In genomic region chr22:50476819-50477344, GRCh38 we compare ENCODE assay signal across 16 cellular contexts. TPM values are rescaled to one million over a fixed set of nuclear protein-coding genes. Genes with fewer than 3 reads are reported as not detected.
DNase-seq lines count a peak whose midpoint lies in the region; ATAC-seq and TF ChIP-seq lines count a peak whose summit lies in the region.
"Had no signal": no experiment of that assay in that cellular context is flagged by ENCODE, and none has a peak within 500 bp of the region (broad histone marks: within the 10 kb centered on the region; RNA-seq: fewer than 3 reads in every experiment).

No MANE protein-coding gene starts in this region.

- H3K36me3 ChIP-seq in HCT116 (ENCODE audit: control insufficient read depth in 1 of 2, insufficient read depth in 2 of 2, low read length in 2 of 2) = no peaks in the 10 kb centered on the region
- H3K36me3 ChIP-seq in endodermal cell (ENCODE audit: control insufficient read depth, insufficient read depth, low read length) = no peaks in the 10 kb centered on the region
- H3K36me3 ChIP-seq: cardiac muscle cell, tibial artery had no signal

- peaks cover 29% of the 10 kb centered on the region for H3K4me1 Mint-ChIP-seq in activated T-helper 2 cell treated with anti-CD3 and anti-CD28 coated beads, Interferon-gamma antibody, Interleukin-2, Interleukin-4, amounts not matched to agents 10 μg/mL and 5 μg/mL and 100 μg/mL, durations not matched to agents 14 hours and 24 hours and 36 hours (ENCODE audit: low read depth)
- H3K4me1 Mint-ChIP-seq in natural killer cell treated with Interleukin-12 subunit alpha and Interleukin-12 subunit beta and Interleukin-15 and Interleukin-18, amount 100 ng/mL, for 72 hours (ENCODE audit: low read depth in 2 of 2) = peaks cover 20 to 23% of the 10 kb centered on the region in 2 donors
- peaks cover 15% of the 10 kb centered on the region for H3K4me1 Mint-ChIP-seq in endodermal cell

- H2AFZ ChIP-seq in HCT116 (ENCODE audit: low read depth, low read length, poor library complexity, severe bottlenecking) = no peak overlapping the region

- peaks cover 28% of the 10 kb centered on the region for H3K79me2 ChIP-seq in HCT116 (ENCODE audit: insufficient read depth, low read length)

- BruUV-seq in HCT116 (replicated peaks; lab: Mats Ljungman, UMichigan) = no TSS peak

- ATAC-seq in HCT116 (no peak), GM21576 (IDR thresholded peaks at IDR 0.05; ENCODE audit: unreplicated experiment) (no peak)
- ATAC-seq in natural killer cell treated with Interleukin-12 subunit alpha and Interleukin-12 subunit beta and Interleukin-15 and Interleukin-18, amount 100 ng/mL, for 72 hours = no peak
- ATAC-seq: left colon had no signal

- H3K4me3 ChIP-seq in HCT116 (replicated peaks in 1 of 2; ENCODE audit: low read depth in 1 of 2, low read length in 2 of 2) (no peak overlapping the region), endodermal cell (ENCODE audit: low read length) (no peak overlapping the region)
- H3K4me3 ChIP-seq: cardiac muscle cell, tibial artery had no signal

- CTCF ChIA-PET in HCT116 (lab: Charles Lee) = no interaction called here

- H3K27me3 Mint-ChIP-seq in activated T-helper 2 cell treated with anti-CD3 and anti-CD28 coated beads, Interferon-gamma antibody, Interleukin-2, Interleukin-4, amounts not matched to agents 10 μg/mL and 5 μg/mL and 100 μg/mL, durations not matched to agents 14 hours and 24 hours and 36 hours (ENCODE audit: low read depth) = peaks cover 15% of the 10 kb centered on the region
- peaks cover 0 to 3% of the 10 kb centered on the region in 2 donors for H3K27me3 Mint-ChIP-seq in natural killer cell treated with Interleukin-12 subunit alpha and Interleukin-12 subunit beta and Interleukin-15 and Interleukin-18, amount 100 ng/mL, for 72 hours
- H3K27me3 Mint-ChIP-seq in endodermal cell (ENCODE audit: insufficient read depth) = peaks cover 48% of the 10 kb centered on the region

- WGBS in endodermal cell (ENCODE audit: insufficient coverage in 1 of 2, insufficient read length in 1 of 2), 2 experiments = 89 to 95% methylated on average over 7 of the region's 7 CpGs

- no peak for TF ChIP-seq CTCF in HCT116 (IDR thresholded peaks at IDR 0.05 in 2 of 3, conservative IDR thresholded peaks at IDR 0.05 in 1 of 3; ENCODE audit: borderline replicate concordance in 1 of 3, insufficient read depth in 1 of 3, low read depth in 2 of 3, low read length in 2 of 3)
- no peak for TF ChIP-seq CTCF in endodermal cell (conservative IDR thresholded peaks at IDR 0.05)

- peak overlapping the region; percentile 68 for H3K4me3 Mint-ChIP-seq in activated T-helper 2 cell treated with anti-CD3 and anti-CD28 coated beads, Interferon-gamma antibody, Interleukin-2, Interleukin-4, amounts not matched to agents 10 μg/mL and 5 μg/mL and 100 μg/mL, durations not matched to agents 14 hours and 24 hours and 36 hours (ENCODE audit: low read depth)
- peak overlapping the region; percentile 40 for H3K4me3 Mint-ChIP-seq in natural killer cell treated with Interleukin-12 subunit alpha and Interleukin-12 subunit beta and Interleukin-15 and Interleukin-18, amount 100 ng/mL, for 72 hours
- H3K4me3 Mint-ChIP-seq in endodermal cell = no peak overlapping the region

- H3K9me3 Mint-ChIP-seq in activated T-helper 2 cell treated with anti-CD3 and anti-CD28 coated beads, Interferon-gamma antibody, Interleukin-2, Interleukin-4, amounts not matched to agents 10 μg/mL and 5 μg/mL and 100 μg/mL, durations not matched to agents 14 hours and 24 hours and 36 hours = no peaks in the 10 kb centered on the region
- no peaks in the 10 kb centered on the region for H3K9me3 Mint-ChIP-seq in natural killer cell treated with Interleukin-12 subunit alpha and Interleukin-12 subunit beta and Interleukin-15 and Interleukin-18, amount 100 ng/mL, for 72 hours
- no peaks in the 10 kb centered on the region for H3K9me3 Mint-ChIP-seq in endodermal cell

- peak overlapping the region; percentile 4 for H3K27ac Mint-ChIP-seq in activated T-helper 2 cell treated with anti-CD3 and anti-CD28 coated beads, Interferon-gamma antibody, Interleukin-2, Interleukin-4, amounts not matched to agents 10 μg/mL and 5 μg/mL and 100 μg/mL, durations not matched to agents 14 hours and 24 hours and 36 hours
- H3K27ac Mint-ChIP-seq in natural killer cell treated with Interleukin-12 subunit alpha and Interleukin-12 subunit beta and Interleukin-15 and Interleukin-18, amount 100 ng/mL, for 72 hours = peak overlapping the region in 1 of 2 donors; percentile 85
- H3K27ac Mint-ChIP-seq in endodermal cell = no peak overlapping the region

- H3K27ac ChIP-seq in HCT116 (ENCODE audit: low read depth, low read length) = peak overlapping the region; percentile 38; the same call in 1 of the 2 replicates
- no peak overlapping the region for H3K27ac ChIP-seq in endodermal cell (ENCODE audit: low read depth, low read length)
- H3K27ac ChIP-seq: cardiac muscle cell, tibial artery had no signal

- peaks cover 6% of the 10 kb centered on the region; the same call in 1 of the 2 replicates for H4K20me1 ChIP-seq in HCT116 (ENCODE audit: insufficient read depth)

- peak; percentile 11 for DNase-seq in NCI-H2227 (lab: John Stamatoyannopoulos, UW; ENCODE audit: unreplicated experiment)
- no peak for DNase-seq in NCI-H2227 treated with DMSO at 0.1 percent for 48 hours (lab: John Stamatoyannopoulos, UW)
- no peak for DNase-seq in HCT116 (ENCODE audit: low read depth, low spot score)
- no peak for DNase-seq in activated T-helper 2 cell treated with anti-CD3 and anti-CD28 coated beads, Interferon-gamma antibody, Interleukin-2, Interleukin-4, amounts not matched to agents 10 μg/mL and 5 μg/mL and 100 μg/mL, durations not matched to agents 14 hours and 24 hours and 36 hours (ENCODE audit: low spot score)
- no peak for DNase-seq in natural killer cell treated with Interleukin-12 subunit alpha and Interleukin-12 subunit beta and Interleukin-15 and Interleukin-18, amount 100 ng/mL, for 72 hours (ENCODE audit: low spot score)
- DNase-seq in endodermal cell = no peak
- no peak for DNase-seq in middle frontal gyrus (ENCODE audit: extremely low spot score, low spot score)
- DNase-seq: left colon; NCI-H1105; NCI-H82; stimulated activated CD4-positive, alpha-beta T cell treated with anti-CD3 and anti-CD28 coated beads, Interleukin-12 subunit alpha, Interleukin-12 subunit beta, amount 100 ng/mL, for 4 hours; tibial artery had no signal

- H3K9me3 ChIP-seq in HCT116 (ENCODE audit: control insufficient read depth in 1 of 2, insufficient read depth in 1 of 2, low read depth in 1 of 2, low read length in 2 of 2) (no peaks in the 10 kb centered on the region), endodermal cell (ENCODE audit: control insufficient read depth, low read length) (no peaks in the 10 kb centered on the region)
- H3K9me3 ChIP-seq: tibial artery had no signal

- H3K4me2 ChIP-seq in HCT116 (ENCODE audit: low read length) = no peak overlapping the region

- H3K9me2 ChIP-seq in HCT116 (ENCODE audit: insufficient read depth) = no peaks in the 10 kb centered on the region

- H3K9ac ChIP-seq in HCT116 (ENCODE audit: low read length) (no peak overlapping the region), endodermal cell (ENCODE audit: extremely low read depth, low read length, poor library complexity, severe bottlenecking) (no peak overlapping the region)

- H3K4me1 ChIP-seq in HCT116 (ENCODE audit: control insufficient read depth in 1 of 2, insufficient read depth in 2 of 2, low read length in 2 of 2) = peaks cover 14 to 35% of the 10 kb centered on the region in 2 experiments; a peak in 3 of 4 replicates
- H3K4me1 ChIP-seq in endodermal cell (ENCODE audit: control insufficient read depth, insufficient read depth, low read length) = peaks cover 5% of the 10 kb centered on the region

- RAD21 ChIA-PET in HCT116 (lab: Charles Lee; ENCODE audit: low non-redundant PET in 1 of 2, low total read pairs in 2 of 2, uncharacterized antibody in 2 of 2, unreplicated experiment in 2 of 2) = interaction anchor here in 1 of 2 experiments (0.6 kb wide), 1 partner anchor 169 kb away, joined by 3 read pairs; the partner anchor contains the start of gene PLXNB2

- POLR2A ChIA-PET in HCT116 (lab: Charles Lee) = no interaction called here

- intact Hi-C loops in HCT116 (cut with micrococcal nuclease) = no loop called here
- intact Hi-C loops in activated T-helper 2 cell treated with anti-CD3 and anti-CD28 coated beads, Interferon-gamma antibody, Interleukin-2, Interleukin-4, amounts not matched to agents 10 μg/mL and 5 μg/mL and 100 μg/mL, durations not matched to agents 14 hours and 24 hours and 36 hours (cut with micrococcal nuclease) = no loop called here

- H3K27me3 ChIP-seq in HCT116 (ENCODE audit: insufficient read depth, low read length) (no peaks in the 10 kb centered on the region), endodermal cell (ENCODE audit: control insufficient read depth, insufficient read depth, low read length, poor library complexity, severe bottlenecking) (peaks cover 20% of the 10 kb centered on the region)

- peaks cover 5% of the 10 kb centered on the region for H3K36me3 Mint-ChIP-seq in activated T-helper 2 cell treated with anti-CD3 and anti-CD28 coated beads, Interferon-gamma antibody, Interleukin-2, Interleukin-4, amounts not matched to agents 10 μg/mL and 5 μg/mL and 100 μg/mL, durations not matched to agents 14 hours and 24 hours and 36 hours (ENCODE audit: low read depth)
- no peaks in the 10 kb centered on the region for H3K36me3 Mint-ChIP-seq in natural killer cell treated with Interleukin-12 subunit alpha and Interleukin-12 subunit beta and Interleukin-15 and Interleukin-18, amount 100 ng/mL, for 72 hours
- H3K36me3 Mint-ChIP-seq in endodermal cell (ENCODE audit: low read depth) = no peaks in the 10 kb centered on the region

- no peak for TF ChIP-seq POLR2A in HCT116 (IDR thresholded peaks at IDR 0.05; ENCODE audit: borderline replicate concordance, extremely low read depth, insufficient read depth, insufficient read length)

- no peak for TF ChIP-seq RAD21 in HCT116 (IDR thresholded peaks at IDR 0.05; ENCODE audit: low read depth)

RNA-seq across cellular contexts. Expression of gene SBF1, which starts 2.0 kb away (rescaled TPM):
- total RNA-seq in HCT116 (2021; ENCODE audit: unreplicated experiment) (91.1 TPM), endodermal cell (10 to 100 TPM; 89.9 to 90.1 TPM)
- polyA plus RNA-seq in HCT116 (2012) = 42.3 and 66.1 TPM in 2 replicates
- 102 and 106 TPM in 2 replicates for total RNA-seq in activated T-helper 2 cell treated with anti-CD3 and anti-CD28 coated beads, Interferon-gamma antibody, Interleukin-2, Interleukin-4, amounts not matched to agents 10 μg/mL and 5 μg/mL and 100 μg/mL, durations not matched to agents 14 hours and 24 hours and 36 hours
- total RNA-seq in natural killer cell treated with Interleukin-12 subunit alpha and Interleukin-12 subunit beta and Interleukin-15 and Interleukin-18, amount 100 ng/mL, for 72 hours = 100 to 1,000 TPM; 114 to 152 TPM
- polyA plus RNA-seq in endodermal cell (2013, experiment 1 of 2) = 84.3 TPM
- 75.6 TPM for polyA plus RNA-seq in endodermal cell (2013, experiment 2 of 2)

RNA-seq across cellular contexts. Expression of gene ADM2, which starts 4.5 kb away (rescaled TPM):
- total RNA-seq in HCT116 (2021; ENCODE audit: unreplicated experiment) = 12.8 TPM
- 11.4 and 12.1 TPM in 2 replicates for polyA plus RNA-seq in HCT116 (2012)
- 2.2 and 2.9 TPM in 2 replicates for total RNA-seq in activated T-helper 2 cell treated with anti-CD3 and anti-CD28 coated beads, Interferon-gamma antibody, Interleukin-2, Interleukin-4, amounts not matched to agents 10 μg/mL and 5 μg/mL and 100 μg/mL, durations not matched to agents 14 hours and 24 hours and 36 hours
- total RNA-seq in natural killer cell treated with Interleukin-12 subunit alpha and Interleukin-12 subunit beta and Interleukin-15 and Interleukin-18, amount 100 ng/mL, for 72 hours = 1 to 10 TPM; 2.6 to 6.7 TPM
- 1 to 10 TPM; 4.0 to 4.2 TPM for total RNA-seq in endodermal cell
- polyA plus RNA-seq in endodermal cell (2013, experiment 1 of 2) = 5.0 TPM
- polyA plus RNA-seq in endodermal cell (2013, experiment 2 of 2) = 2.8 TPM

RNA-seq across cellular contexts. Expression of gene MIOX, which starts 9.8 kb away (rescaled TPM):
- 0.39 TPM for total RNA-seq in HCT116 (2021; ENCODE audit: unreplicated experiment)
- 0.17 and 0.56 TPM in 2 replicates for polyA plus RNA-seq in HCT116 (2012)
- total RNA-seq in activated T-helper 2 cell treated with anti-CD3 and anti-CD28 coated beads, Interferon-gamma antibody, Interleukin-2, Interleukin-4, amounts not matched to agents 10 μg/mL and 5 μg/mL and 100 μg/mL, durations not matched to agents 14 hours and 24 hours and 36 hours = 0.25 TPM in 1 of 2 replicates, not detected in the other
- under 1 TPM in 1 of 2 donors, not detected in 1; 0.45 TPM for total RNA-seq in natural killer cell treated with Interleukin-12 subunit alpha and Interleukin-12 subunit beta and Interleukin-15 and Interleukin-18, amount 100 ng/mL, for 72 hours
- total RNA-seq in endodermal cell = not detected
- 0.21 TPM for polyA plus RNA-seq in endodermal cell (2013, experiment 1 of 2)
- 0.29 TPM for polyA plus RNA-seq in endodermal cell (2013, experiment 2 of 2)
- total RNA-seq: cardiac muscle cell, endothelial cell of umbilical vein, left colon, omental fat pad had no signal
- polyA plus RNA-seq: cardiac muscle cell, endothelial cell of umbilical vein had no signal

RNA-seq across cellular contexts. Expression of gene LMF2, which starts 30.6 kb away (rescaled TPM):
- 56.9 TPM for total RNA-seq in HCT116 (2021; ENCODE audit: unreplicated experiment)
- 42.4 and 45.3 TPM in 2 replicates for polyA plus RNA-seq in HCT116 (2012)
- 77.2 and 81.8 TPM in 2 replicates for total RNA-seq in activated T-helper 2 cell treated with anti-CD3 and anti-CD28 coated beads, Interferon-gamma antibody, Interleukin-2, Interleukin-4, amounts not matched to agents 10 μg/mL and 5 μg/mL and 100 μg/mL, durations not matched to agents 14 hours and 24 hours and 36 hours
- total RNA-seq in natural killer cell treated with Interleukin-12 subunit alpha and Interleukin-12 subunit beta and Interleukin-15 and Interleukin-18, amount 100 ng/mL, for 72 hours = 100 to 1,000 TPM in 1 of 2 donors, 10 to 100 TPM in 1; 97.8 to 149 TPM
- total RNA-seq in endodermal cell = 10 to 100 TPM; 58.8 to 65.2 TPM
- 53.1 TPM for polyA plus RNA-seq in endodermal cell (2013, experiment 1 of 2)
- polyA plus RNA-seq in endodermal cell (2013, experiment 2 of 2) = 43.3 TPM

RNA-seq across cellular contexts. Expression of gene NCAPH2, which starts 31.1 kb away (rescaled TPM):
- total RNA-seq in HCT116 (2021; ENCODE audit: unreplicated experiment) = 99.1 TPM
- 86.8 and 86.9 TPM in 2 replicates for polyA plus RNA-seq in HCT116 (2012)
- 112 and 115 TPM in 2 replicates for total RNA-seq in activated T-helper 2 cell treated with anti-CD3 and anti-CD28 coated beads, Interferon-gamma antibody, Interleukin-2, Interleukin-4, amounts not matched to agents 10 μg/mL and 5 μg/mL and 100 μg/mL, durations not matched to agents 14 hours and 24 hours and 36 hours
- total RNA-seq in natural killer cell treated with Interleukin-12 subunit alpha and Interleukin-12 subunit beta and Interleukin-15 and Interleukin-18, amount 100 ng/mL, for 72 hours = 100 to 1,000 TPM; 105 to 156 TPM
- total RNA-seq in endodermal cell = 10 to 100 TPM; 63.3 to 73.1 TPM
- 52.0 TPM for polyA plus RNA-seq in endodermal cell (2013, experiment 1 of 2)
- 49.5 TPM for polyA plus RNA-seq in endodermal cell (2013, experiment 2 of 2)
